17 cellular contexts compared by ENCODE assay signal in the genomic region with DNA sequence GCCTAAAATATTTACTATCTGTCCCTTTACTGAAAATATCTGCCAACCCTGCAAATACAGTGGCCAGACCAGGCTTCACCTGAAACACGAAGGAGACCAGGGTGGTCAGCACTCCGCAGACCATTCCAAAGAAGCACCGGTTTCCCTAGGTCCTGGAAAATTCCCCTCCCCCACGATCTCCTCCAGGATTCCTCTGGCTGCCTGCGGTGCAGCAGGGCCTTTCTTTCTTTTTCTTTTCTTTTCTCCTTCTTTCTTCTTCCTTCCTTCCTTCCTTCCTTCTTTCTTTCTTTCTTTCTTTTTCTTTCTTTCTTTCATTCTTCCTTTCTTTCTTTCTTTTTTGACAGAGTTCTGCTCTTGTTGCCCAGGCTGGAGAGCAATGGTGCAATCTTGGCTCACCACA.
"Had no signal": no experiment of that assay in that cellular context is flagged by ENCODE, and none has a peak within 500 bp of the region (broad histone marks: within the 10 kb centered on the region; RNA-seq: fewer than 3 reads in every experiment).

No MANE protein-coding gene starts in this region.

- H3K4me1 Mint-ChIP-seq: stimulated activated naive CD8-positive, alpha-beta T cell treated with anti-CD3 and anti-CD28 coated beads, Interleukin-15, amount 100 ng/mL, for 72 hours had no signal

- H3K9me3 Mint-ChIP-seq: activated T-cell treated with anti-CD3 and anti-CD28 coated beads, Interleukin-2, amount 50 U/mL, for 4 hours; brain; natural killer cell treated with Interleukin-12 subunit alpha and Interleukin-12 subunit beta and Interleukin-15 and Interleukin-18, amount 100 ng/mL, for 72 hours; stimulated activated naive CD8-positive, alpha-beta T cell treated with anti-CD3 and anti-CD28 coated beads, Interleukin-15, amount 100 ng/mL, for 72 hours had no signal

- H3K4me3 ChIP-seq: tibial nerve had no signal

- H3K9me3 ChIP-seq: tibial nerve had no signal

- H3K4me1 ChIP-seq: tibial nerve had no signal

- H3K27ac Mint-ChIP-seq: activated naive CD8-positive, alpha-beta T cell; brain; natural killer cell treated with Interleukin-12 subunit alpha and Interleukin-12 subunit beta and Interleukin-15 and Interleukin-18, amount 100 ng/mL, for 72 hours had no signal

- H3K36me3 Mint-ChIP-seq: activated naive CD8-positive, alpha-beta T cell; brain; natural killer cell treated with Interleukin-12 subunit alpha and Interleukin-12 subunit beta and Interleukin-15 and Interleukin-18, amount 100 ng/mL, for 72 hours had no signal

- H3K4me3 Mint-ChIP-seq: activated naive CD8-positive, alpha-beta T cell; activated T-cell treated with anti-CD3 and anti-CD28 coated beads, Interleukin-2, amount 50 U/mL, for 4 hours; brain; natural killer cell treated with Interleukin-12 subunit alpha and Interleukin-12 subunit beta and Interleukin-15 and Interleukin-18, amount 100 ng/mL, for 72 hours; stimulated activated naive CD8-positive, alpha-beta T cell treated with anti-CD3 and anti-CD28 coated beads, Interleukin-15, amount 100 ng/mL, for 72 hours had no signal

- ATAC-seq: activated CD4-positive, CD25-positive, alpha-beta regulatory T cell treated with anti-CD3 and anti-CD28 coated beads, Interleukin-2, amount 50 U/mL, for 24 hours; activated T-cell treated with anti-CD3 and anti-CD28 coated beads, Interleukin-2, amount 50 U/mL, for 4 hours; left cardiac atrium; natural killer cell treated with Interleukin-12 subunit alpha and Interleukin-12 subunit beta and Interleukin-15 and Interleukin-18, amount 100 ng/mL, for 72 hours; stimulated activated naive CD8-positive, alpha-beta T cell treated with anti-CD3 and anti-CD28 coated beads, Interleukin-15, amount 100 ng/mL, for 72 hours had no signal

- H3K36me3 ChIP-seq: tibial nerve had no signal

- DNase-seq: activated CD4-positive, alpha-beta T cell treated with anti-CD3 and anti-CD28 coated beads, Interleukin-2, amount 50 U/mL, for 4 hours; activated gamma-delta T cell; activated T-cell treated with anti-CD3 and anti-CD28 coated beads, Interleukin-2, amount 50 U/mL, for 4 hours; amygdala; dermis blood vessel endothelial cell; hypothalamus; left cardiac atrium; stimulated activated CD4-positive, alpha-beta T cell treated with anti-CD3 and anti-CD28 coated beads, Interleukin-12 subunit alpha, Interleukin-12 subunit beta, amount 100 ng/mL, for 4 hours; stimulated activated CD4-positive, alpha-beta T cell treated with anti-CD3 and anti-CD28 coated beads, Interleukin-2, amount 100 ng/mL, for 48 hours; stimulated activated CD8-positive, alpha-beta memory T cell treated with anti-CD3 and anti-CD28 coated beads, Interleukin-4, amount 100 ng/mL, for 48 hours; stimulated activated naive CD8-positive, alpha-beta T cell treated with anti-CD3 and anti-CD28 coated beads, Interleukin-15, amount 100 ng/mL, for 72 hours; T-helper 2 cell had no signal

- H3K27ac ChIP-seq: tibial nerve had no signal

- H3K27me3 Mint-ChIP-seq: stimulated activated naive CD8-positive, alpha-beta T cell treated with anti-CD3 and anti-CD28 coated beads, Interleukin-15, amount 100 ng/mL, for 72 hours had no signal

- H3K27me3 ChIP-seq: tibial nerve had no signal
